1 cellular context compared by ENCODE assay signal in genomic region chr17:43367588-43368242, GRCh38.
TF ChIP-seq lines count a peak whose summit lies in the region.

No MANE protein-coding gene starts in this region.

TF ChIP-seq in K562, 482 proteins besides CTCF, POLR2A, EP300 and RAD21 (continued from another document and continues in another):
- TF ChIP-seq GABPB2 (CRISPR knock-in tag; conservative IDR thresholded peaks at IDR 0.05) (peak; percentile 32; the same call in 1 of the 2 replicates), RBM22 (IDR thresholded peaks at IDR 0.05; ENCODE audit: low read depth, low read length, poor library complexity, severe bottlenecking) (no peak), NCOA6 (IDR thresholded peaks at IDR 0.05) (no peak), ZBTB1 (CRISPR knock-in tag; IDR thresholded peaks at IDR 0.05; ENCODE audit: borderline replicate concordance, low read depth) (no peak; the same call in 1 of the 2 replicates), GABPB1 (CRISPR knock-in tag; IDR thresholded peaks at IDR 0.05) (peak; percentile 62), MYBL2 (IDR thresholded peaks at IDR 0.05; ENCODE audit: low read depth) (no peak), MYBL2 (CRISPR knock-in tag; IDR thresholded peaks at IDR 0.05; ENCODE audit: borderline replicate concordance) (no peak), GATAD2B (IDR thresholded peaks at IDR 0.05; ENCODE audit: borderline replicate concordance) (peak; percentile 41; the same call in 1 of the 2 replicates), NR2F6 (CRISPR knock-in tag; IDR thresholded peaks at IDR 0.05) (peak; percentile 88; the same call in 1 of the 2 replicates), ATF7 (IDR thresholded peaks at IDR 0.05) (peak; percentile 66; the same call in 1 of the 2 replicates), ZNF584 (CRISPR knock-in tag; IDR thresholded peaks at IDR 0.05; ENCODE audit: low read depth) (peak; percentile 21; the same call in 1 of the 2 replicates), TAF9B (IDR thresholded peaks at IDR 0.05; ENCODE audit: partially characterized antibody) (peak; percentile 90), HMG20B (CRISPR knock-in tag; IDR thresholded peaks at IDR 0.05) (peak; percentile 88), PHB (CRISPR knock-in tag; IDR thresholded peaks at IDR 0.05) (peak; percentile 77; the same call in 1 of the 2 replicates), ZFP1 (CRISPR knock-in tag; IDR thresholded peaks at IDR 0.05) (no peak), RNF2 (IDR thresholded peaks at IDR 0.05) (peak; percentile 99), WHSC1 (IDR thresholded peaks at IDR 0.05; ENCODE audit: low read length) (no peak), KLF1 (tag; IDR thresholded peaks at IDR 0.05) (no peak), NUFIP1 (IDR thresholded peaks at IDR 0.05; ENCODE audit: partially characterized antibody) (peak; percentile 14), CHD2 (IDR thresholded peaks at IDR 0.05; ENCODE audit: low read depth, low read length) (0 out of 2 replicates have a peak, but pooled peaks have one; percentile 51), TBL1XR1 (IDR thresholded peaks at IDR 0.05; ENCODE audit: low read length in 2 of 2) (peak; percentile 39 to 88; a peak in 2 of 4 replicates), GTF2B (IDR thresholded peaks at IDR 0.05; ENCODE audit: extremely low read depth, insufficient read length) (peak; percentile 99), EP400 (IDR thresholded peaks at IDR 0.05) (peak; percentile 59), BRD4 (IDR thresholded peaks at IDR 0.05) (peak; percentile 69; the same call in 1 of the 2 replicates), RBFOX2 (IDR thresholded peaks at IDR 0.05; ENCODE audit: low read depth, low read length) (peak; percentile 82), POLR2G (IDR thresholded peaks at IDR 0.05; ENCODE audit: low read depth, low read length) (peak; percentile 74), FOXJ3 (CRISPR knock-in tag; IDR thresholded peaks at IDR 0.05) (no peak), TCFL5 (CRISPR knock-in tag; conservative IDR thresholded peaks at IDR 0.05) (no peak), ZNF165 (CRISPR knock-in tag; IDR thresholded peaks at IDR 0.05; ENCODE audit: borderline replicate concordance) (no peak), ZNF586 (CRISPR knock-in tag; conservative IDR thresholded peaks at IDR 0.05) (0 out of 2 replicates have a peak, but pooled peaks have one; percentile 34), ZNF696 (CRISPR knock-in tag; conservative IDR thresholded peaks at IDR 0.05) (0 out of 2 replicates have a peak, but pooled peaks have one; percentile 82), RFX5 (IDR thresholded peaks at IDR 0.05; ENCODE audit: low read depth, low read length) (peak; percentile 61; the same call in 1 of the 2 replicates), NEUROD1 (IDR thresholded peaks at IDR 0.05; ENCODE audit: borderline replicate concordance, low read depth, low read length, partially characterized antibody) (peak; percentile 26), NFATC3 (IDR thresholded peaks at IDR 0.05) (peak; percentile 68; the same call in 1 of the 2 replicates), XRCC5 (IDR thresholded peaks at IDR 0.05; ENCODE audit: low read depth, low read length) (peak; percentile 82; the same call in 1 of the 2 replicates), PHB2 (IDR thresholded peaks at IDR 0.05; ENCODE audit: low read depth) (0 out of 2 replicates have a peak, but pooled peaks have one; percentile 7), GTF2E2 (tag; IDR thresholded peaks at IDR 0.05) (peak; percentile 100), GTF2F1 (IDR thresholded peaks at IDR 0.05; ENCODE audit: low read depth, low read length) (peak; percentile 100), KAT7 (CRISPR knock-in tag; IDR thresholded peaks at IDR 0.05; ENCODE audit: borderline replicate concordance) (peak; percentile 48; the same call in 1 of the 2 replicates), CAMTA2 (CRISPR knock-in tag; conservative IDR thresholded peaks at IDR 0.05) (no peak), E4F1 (CRISPR knock-in tag; IDR thresholded peaks at IDR 0.05; ENCODE audit: borderline replicate concordance) (peak; percentile 79; the same call in 1 of the 2 replicates), PBX2 (CRISPR knock-in tag; IDR thresholded peaks at IDR 0.05; ENCODE audit: low read depth) (no peak), PBX2 (tag; conservative IDR thresholded peaks at IDR 0.05; ENCODE audit: low read depth) (no peak), MBD1 (CRISPR knock-in tag; IDR thresholded peaks at IDR 0.05) (peak; percentile 78), PHF21A (IDR thresholded peaks at IDR 0.05; ENCODE audit: borderline replicate concordance, low read depth) (peak; percentile 79; the same call in 1 of the 2 replicates), MIER1 (IDR thresholded peaks at IDR 0.05; ENCODE audit: low read depth) (no peak), FUS (optimal IDR thresholded peaks at IDR 0.05; ENCODE audit: low read depth, low read length) (peak; percentile 24), ETV5 (CRISPR knock-in tag; IDR thresholded peaks at IDR 0.05; ENCODE audit: low read depth) (no peak), DIDO1 (tag; IDR thresholded peaks at IDR 0.05; ENCODE audit: low read depth) (no peak), KAT2B (IDR thresholded peaks at IDR 0.05; ENCODE audit: low read depth, low read length) (no peak), ZNF146 (CRISPR knock-in tag; IDR thresholded peaks at IDR 0.05; ENCODE audit: unreplicated experiment) (no peak), POLR3G (IDR thresholded peaks at IDR 0.05; ENCODE audit: extremely low read depth, insufficient read length, insufficient replicate concordance) (no peak), HDAC1 (IDR thresholded peaks at IDR 0.05) (peak in 1 of 2 experiments; percentile 12; a peak in 1 of 4 replicates), KDM5B (IDR thresholded peaks at IDR 0.05; ENCODE audit: insufficient replicate concordance, low read depth, low read length) (peak; percentile 94), CSDE1 (IDR thresholded peaks at IDR 0.05) (peak in 1 of 2 experiments; percentile 94; a peak in 2 of 4 replicates), ZNF133 (CRISPR knock-in tag; IDR thresholded peaks at IDR 0.05) (no peak), EGR1 (conservative IDR thresholded peaks at IDR 0.05) (no peak; the same call in 1 of the 2 replicates), KHSRP (IDR thresholded peaks at IDR 0.05) (0 out of 2 replicates have a peak, but pooled peaks have one; percentile 62), SMC3 (conservative IDR thresholded peaks at IDR 0.05; ENCODE audit: insufficient read depth, low read depth, low read length) (no peak; the same call in 1 of the 2 replicates), ZNF589 (CRISPR knock-in tag; IDR thresholded peaks at IDR 0.05; ENCODE audit: low read depth) (0 out of 2 replicates have a peak, but pooled peaks have one; percentile 20)
- TF ChIP-seq, protein P1, sequence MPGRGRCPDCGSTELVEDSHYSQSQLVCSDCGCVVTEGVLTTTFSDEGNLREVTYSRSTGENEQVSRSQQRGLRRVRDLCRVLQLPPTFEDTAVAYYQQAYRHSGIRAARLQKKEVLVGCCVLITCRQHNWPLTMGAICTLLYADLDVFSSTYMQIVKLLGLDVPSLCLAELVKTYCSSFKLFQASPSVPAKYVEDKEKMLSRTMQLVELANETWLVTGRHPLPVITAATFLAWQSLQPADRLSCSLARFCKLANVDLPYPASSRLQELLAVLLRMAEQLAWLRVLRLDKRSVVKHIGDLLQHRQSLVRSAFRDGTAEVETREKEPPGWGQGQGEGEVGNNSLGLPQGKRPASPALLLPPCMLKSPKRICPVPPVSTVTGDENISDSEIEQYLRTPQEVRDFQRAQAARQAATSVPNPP (IDR thresholded peaks at IDR 0.05; ENCODE audit: borderline replicate concordance, insufficient read depth, insufficient read length): no peak
- TF ChIP-seq, protein P2, sequence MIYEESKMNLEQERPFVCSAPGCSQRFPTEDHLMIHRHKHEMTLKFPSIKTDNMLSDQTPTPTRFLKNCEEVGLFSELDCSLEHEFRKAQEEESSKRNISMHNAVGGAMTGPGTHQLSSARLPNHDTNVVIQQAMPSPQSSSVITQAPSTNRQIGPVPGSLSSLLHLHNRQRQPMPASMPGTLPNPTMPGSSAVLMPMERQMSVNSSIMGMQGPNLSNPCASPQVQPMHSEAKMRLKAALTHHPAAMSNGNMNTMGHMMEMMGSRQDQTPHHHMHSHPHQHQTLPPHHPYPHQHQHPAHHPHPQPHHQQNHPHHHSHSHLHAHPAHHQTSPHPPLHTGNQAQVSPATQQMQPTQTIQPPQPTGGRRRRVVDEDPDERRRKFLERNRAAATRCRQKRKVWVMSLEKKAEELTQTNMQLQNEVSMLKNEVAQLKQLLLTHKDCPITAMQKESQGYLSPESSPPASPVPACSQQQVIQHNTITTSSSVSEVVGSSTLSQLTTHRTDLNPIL (CRISPR knock-in tag; IDR thresholded peaks at IDR 0.05): peak; percentile 65; the same call in 1 of the 2 replicates
- TF ChIP-seq, protein P3, sequence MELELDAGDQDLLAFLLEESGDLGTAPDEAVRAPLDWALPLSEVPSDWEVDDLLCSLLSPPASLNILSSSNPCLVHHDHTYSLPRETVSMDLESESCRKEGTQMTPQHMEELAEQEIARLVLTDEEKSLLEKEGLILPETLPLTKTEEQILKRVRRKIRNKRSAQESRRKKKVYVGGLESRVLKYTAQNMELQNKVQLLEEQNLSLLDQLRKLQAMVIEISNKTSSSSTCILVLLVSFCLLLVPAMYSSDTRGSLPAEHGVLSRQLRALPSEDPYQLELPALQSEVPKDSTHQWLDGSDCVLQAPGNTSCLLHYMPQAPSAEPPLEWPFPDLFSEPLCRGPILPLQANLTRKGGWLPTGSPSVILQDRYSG (tag; conservative IDR thresholded peaks at IDR 0.05; ENCODE audit: low read depth): no peak
- TF ChIP-seq, protein P4, sequence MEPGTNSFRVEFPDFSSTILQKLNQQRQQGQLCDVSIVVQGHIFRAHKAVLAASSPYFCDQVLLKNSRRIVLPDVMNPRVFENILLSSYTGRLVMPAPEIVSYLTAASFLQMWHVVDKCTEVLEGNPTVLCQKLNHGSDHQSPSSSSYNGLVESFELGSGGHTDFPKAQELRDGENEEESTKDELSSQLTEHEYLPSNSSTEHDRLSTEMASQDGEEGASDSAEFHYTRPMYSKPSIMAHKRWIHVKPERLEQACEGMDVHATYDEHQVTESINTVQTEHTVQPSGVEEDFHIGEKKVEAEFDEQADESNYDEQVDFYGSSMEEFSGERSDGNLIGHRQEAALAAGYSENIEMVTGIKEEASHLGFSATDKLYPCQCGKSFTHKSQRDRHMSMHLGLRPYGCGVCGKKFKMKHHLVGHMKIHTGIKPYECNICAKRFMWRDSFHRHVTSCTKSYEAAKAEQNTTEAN (CRISPR knock-in tag; IDR thresholded peaks at IDR 0.05): peak; percentile 78
